ENCODE assay signal across 1 cellular context in the genomic region with DNA sequence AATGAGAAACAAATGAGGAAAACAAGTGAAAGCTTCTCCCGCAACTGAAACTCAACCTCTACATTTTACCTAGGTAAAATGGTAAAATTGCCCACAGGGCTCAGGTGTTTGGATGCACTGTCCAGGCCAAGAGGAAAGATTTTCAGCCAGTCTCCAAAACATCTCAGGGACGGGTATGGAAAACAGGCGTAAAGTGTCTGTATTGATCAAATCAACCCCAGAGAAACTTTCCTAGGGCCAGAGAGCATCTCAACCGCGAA.
TF ChIP-seq lines count a peak whose summit lies in the region.

No MANE protein-coding gene starts in this region.

TF ChIP-seq in HepG2, 621 proteins besides CTCF, POLR2A, EP300 and RAD21 (continued from another document):
- TF ChIP-seq, protein P1, sequence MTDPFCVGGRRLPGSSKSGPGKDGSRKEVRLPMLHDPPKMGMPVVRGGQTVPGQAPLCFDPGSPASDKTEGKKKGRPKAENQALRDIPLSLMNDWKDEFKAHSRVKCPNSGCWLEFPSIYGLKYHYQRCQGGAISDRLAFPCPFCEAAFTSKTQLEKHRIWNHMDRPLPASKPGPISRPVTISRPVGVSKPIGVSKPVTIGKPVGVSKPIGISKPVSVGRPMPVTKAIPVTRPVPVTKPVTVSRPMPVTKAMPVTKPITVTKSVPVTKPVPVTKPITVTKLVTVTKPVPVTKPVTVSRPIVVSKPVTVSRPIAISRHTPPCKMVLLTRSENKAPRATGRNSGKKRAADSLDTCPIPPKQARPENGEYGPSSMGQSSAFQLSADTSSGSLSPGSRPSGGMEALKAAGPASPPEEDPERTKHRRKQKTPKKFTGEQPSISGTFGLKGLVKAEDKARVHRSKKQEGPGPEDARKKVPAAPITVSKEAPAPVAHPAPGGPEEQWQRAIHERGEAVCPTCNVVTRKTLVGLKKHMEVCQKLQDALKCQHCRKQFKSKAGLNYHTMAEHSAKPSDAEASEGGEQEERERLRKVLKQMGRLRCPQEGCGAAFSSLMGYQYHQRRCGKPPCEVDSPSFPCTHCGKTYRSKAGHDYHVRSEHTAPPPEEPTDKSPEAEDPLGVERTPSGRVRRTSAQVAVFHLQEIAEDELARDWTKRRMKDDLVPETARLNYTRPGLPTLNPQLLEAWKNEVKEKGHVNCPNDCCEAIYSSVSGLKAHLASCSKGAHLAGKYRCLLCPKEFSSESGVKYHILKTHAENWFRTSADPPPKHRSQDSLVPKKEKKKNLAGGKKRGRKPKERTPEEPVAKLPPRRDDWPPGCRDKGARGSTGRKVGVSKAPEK (CRISPR knock-in tag; IDR thresholded peaks at IDR 0.05; ENCODE audit: borderline replicate concordance) = 0 out of 2 replicates have a peak, but pooled peaks have one; percentile 43
- TF ChIP-seq RBFOX2 (IDR thresholded peaks at IDR 0.05; ENCODE audit: low read depth, low read length) (no peak), SAFB2 (CRISPR knock-in tag; IDR thresholded peaks at IDR 0.05; ENCODE audit: borderline replicate concordance, low read depth) (0 out of 2 replicates have a peak, but pooled peaks have one; percentile 71), ZFAT (CRISPR knock-in tag; conservative IDR thresholded peaks at IDR 0.05) (no peak), ZNF20 (CRISPR knock-in tag; IDR thresholded peaks at IDR 0.05) (0 out of 2 replicates have a peak, but pooled peaks have one; percentile 36), ZNF816 (CRISPR knock-in tag; IDR thresholded peaks at IDR 0.05; ENCODE audit: borderline replicate concordance) (0 out of 2 replicates have a peak, but pooled peaks have one; percentile 74), REXO4 (CRISPR knock-in tag; IDR thresholded peaks at IDR 0.05; ENCODE audit: borderline replicate concordance) (no peak), RNF2 (conservative IDR thresholded peaks at IDR 0.05; ENCODE audit: low read depth) (no peak), PRPF4 (IDR thresholded peaks at IDR 0.05; ENCODE audit: low read depth, low read length, poor library complexity, severe bottlenecking) (no peak), PAF1 (CRISPR knock-in tag; IDR thresholded peaks at IDR 0.05) (no peak), GLI4 (CRISPR knock-in tag; IDR thresholded peaks at IDR 0.05; ENCODE audit: borderline replicate concordance) (0 out of 2 replicates have a peak, but pooled peaks have one; percentile 20), ZFP90 (CRISPR knock-in tag; IDR thresholded peaks at IDR 0.05; ENCODE audit: borderline replicate concordance) (no peak), ZFP82 (CRISPR knock-in tag; IDR thresholded peaks at IDR 0.05; ENCODE audit: borderline replicate concordance) (peak; percentile 16; the same call in 1 of the 2 replicates)
- TF ChIP-seq, protein P2, sequence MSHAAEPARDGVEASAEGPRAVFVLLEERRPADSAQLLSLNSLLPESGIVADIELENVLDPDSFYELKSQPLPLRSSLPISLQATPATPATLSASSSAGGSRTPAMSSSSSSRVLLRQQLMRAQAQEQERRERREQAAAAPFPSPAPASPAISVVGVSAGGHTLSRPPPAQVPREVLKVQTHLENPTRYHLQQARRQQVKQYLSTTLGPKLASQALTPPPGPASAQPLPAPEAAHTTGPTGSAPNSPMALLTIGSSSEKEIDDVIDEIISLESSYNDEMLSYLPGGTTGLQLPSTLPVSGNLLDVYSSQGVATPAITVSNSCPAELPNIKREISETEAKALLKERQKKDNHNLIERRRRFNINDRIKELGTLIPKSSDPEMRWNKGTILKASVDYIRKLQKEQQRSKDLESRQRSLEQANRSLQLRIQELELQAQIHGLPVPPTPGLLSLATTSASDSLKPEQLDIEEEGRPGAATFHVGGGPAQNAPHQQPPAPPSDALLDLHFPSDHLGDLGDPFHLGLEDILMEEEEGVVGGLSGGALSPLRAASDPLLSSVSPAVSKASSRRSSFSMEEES (CRISPR knock-in tag; IDR thresholded peaks at IDR 0.05) = no peak
- TF ChIP-seq, protein P3, sequence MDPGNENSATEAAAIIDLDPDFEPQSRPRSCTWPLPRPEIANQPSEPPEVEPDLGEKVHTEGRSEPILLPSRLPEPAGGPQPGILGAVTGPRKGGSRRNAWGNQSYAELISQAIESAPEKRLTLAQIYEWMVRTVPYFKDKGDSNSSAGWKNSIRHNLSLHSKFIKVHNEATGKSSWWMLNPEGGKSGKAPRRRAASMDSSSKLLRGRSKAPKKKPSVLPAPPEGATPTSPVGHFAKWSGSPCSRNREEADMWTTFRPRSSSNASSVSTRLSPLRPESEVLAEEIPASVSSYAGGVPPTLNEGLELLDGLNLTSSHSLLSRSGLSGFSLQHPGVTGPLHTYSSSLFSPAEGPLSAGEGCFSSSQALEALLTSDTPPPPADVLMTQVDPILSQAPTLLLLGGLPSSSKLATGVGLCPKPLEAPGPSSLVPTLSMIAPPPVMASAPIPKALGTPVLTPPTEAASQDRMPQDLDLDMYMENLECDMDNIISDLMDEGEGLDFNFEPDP (CRISPR knock-in tag; conservative IDR thresholded peaks at IDR 0.05) = 0 out of 2 replicates have a peak, but pooled peaks have one; percentile 59
